In genomic region chrX:1394731-1395501, GRCh38 we compare ENCODE assay signal across 1 cellular context.
TF ChIP-seq lines count a peak whose summit lies in the region.

No MANE protein-coding gene starts in this region.

TF ChIP-seq in neural cell, 6 proteins besides CTCF, POLR2A, EP300 and RAD21 (continued from another document):
- TF ChIP-seq TAF1 (IDR thresholded peaks at IDR 0.05; ENCODE audit: low read depth) (no peak), MXI1 (conservative IDR thresholded peaks at IDR 0.05; ENCODE audit: poor library complexity, severe bottlenecking) (no peak)
TF ChIP-seq in neural cell: peak in this region for 0.
